Comparison of ENCODE assay signal across 19 cellular contexts in the genomic region with DNA sequence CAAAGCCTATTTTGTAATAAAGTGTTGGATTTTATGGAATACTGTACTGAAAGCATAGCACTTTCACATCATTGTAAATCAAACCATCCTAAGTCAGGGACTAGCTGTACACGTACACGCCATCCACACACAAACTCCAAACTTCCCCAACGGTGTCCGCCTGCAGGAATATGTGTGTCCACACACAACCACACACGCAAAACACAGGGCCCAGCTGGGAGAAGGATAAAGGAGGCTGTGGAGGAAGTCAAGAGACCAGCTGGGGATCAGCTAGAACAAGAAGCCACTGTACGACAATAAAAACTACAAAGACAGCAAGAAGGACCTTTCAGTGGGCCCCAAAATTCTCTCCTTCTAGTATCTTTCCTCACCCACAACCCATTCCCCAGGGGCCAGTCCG. TPM values are rescaled to one million over a fixed set of nuclear protein-coding genes. Genes with fewer than 3 reads are reported as not detected.
DNase-seq lines count a peak whose midpoint lies in the region; ATAC-seq, FAIRE-seq and TF ChIP-seq lines count a peak whose summit lies in the region.
"Had no signal": no experiment of that assay in that cellular context is flagged by ENCODE, and none has a peak within 500 bp of the region (broad histone marks: within the 10 kb centered on the region; RNA-seq: fewer than 3 reads in every experiment).

No MANE protein-coding gene starts in this region.

- H3F3A ChIP-seq in PC-9 (ENCODE audit: insufficient read depth, low read depth), result peaks cover 24% of the 10 kb centered on the region; the same call in 1 of the 2 replicates

- peak overlapping the region; percentile 86 for H3K4me2 ChIP-seq in PC-9

- no peaks in the 10 kb centered on the region for H3K9me2 ChIP-seq in PC-9 (ENCODE audit: insufficient read depth)

- H3K36me3 ChIP-seq in PC-9 (ENCODE audit: low read depth), result no peaks in the 10 kb centered on the region
- H3K36me3 ChIP-seq: thoracic aorta had no signal

- peaks cover 10% of the 10 kb centered on the region for H3K79me2 ChIP-seq in PC-9 (ENCODE audit: low read depth)

- no peak overlapping the region for H3K27ac ChIP-seq in PC-9
- H3K27ac ChIP-seq: thoracic aorta had no signal

- POLR2A ChIA-PET in PC-9 (lab: Charles Lee; ENCODE audit: unreplicated experiment), result no interaction called here

- TF ChIP-seq POLR2A in GM12891 (IDR thresholded peaks at IDR 0.05; ENCODE audit: low read depth, low read length), result no peak

- H3K4me3 ChIP-seq in PC-9 (peak overlapping the region; percentile 60; the same call in 1 of the 2 replicates), epithelial cell of esophagus (ENCODE audit: low read length) (peak overlapping the region; percentile 100)
- H3K4me3 ChIP-seq: thoracic aorta had no signal

- no peaks in the 10 kb centered on the region for H3K9me3 ChIP-seq in PC-9 (ENCODE audit: insufficient read depth, low read depth)
- H3K9me3 ChIP-seq: thoracic aorta had no signal

- TF ChIP-seq CTCF in PC-9 (conservative IDR thresholded peaks at IDR 0.05) (no peak), epithelial cell of esophagus (IDR thresholded peaks at IDR 0.05; ENCODE audit: insufficient read depth, low read depth, low read length, missing control alignments) (no peak), omental fat pad (IDR thresholded peaks at IDR 0.05) (no peak)

- no peak for FAIRE-seq in GM12891 (lab: Jason Lieb, UNC)
- FAIRE-seq: astrocyte, endometrium had no signal

- H3K4me1 ChIP-seq in PC-9 (replicated peaks; ENCODE audit: insufficient read depth), result peaks cover 38% of the 10 kb centered on the region

- BruUV-seq in PC-9 (replicated peaks; lab: Mats Ljungman, UMichigan), result TSS peak; percentile 56

- peak; percentile 1 for DNase-seq in GM12891 (ENCODE audit: insufficient read length, low spot score)
- DNase-seq in PC-9, result no peak
- no peak for DNase-seq in epithelial cell of esophagus (ENCODE audit: low read depth)
- DNase-seq in omental fat pad (ENCODE audit: low spot score), result peak; percentile 12
- DNase-seq in NCI-H1048 (lab: John Stamatoyannopoulos, UW), result no peak
- DNase-seq in ACHN, result no peak
- DNase-seq in NCI-H2227 (lab: John Stamatoyannopoulos, UW; ENCODE audit: unreplicated experiment), result no peak
- no peak for DNase-seq in NCI-H1105 (lab: John Stamatoyannopoulos, UW)
- DNase-seq: activated CD4-positive, alpha-beta T cell treated with anti-CD3 and anti-CD28 coated beads for 48 hours; activated naive CD4-positive, alpha-beta T cell treated with anti-CD3 and anti-CD28 coated beads, Interleukin-2, amount 50 U/mL, for 16 hours; foreskin fibroblast; IMR-90; left colon; NCI-H1694 treated with DMSO at 0.1 percent for 48 hours; NCI-H446; stimulated activated CD4-positive, alpha-beta T cell treated with anti-CD3 and anti-CD28 coated beads, Interleukin-15, amount 100 ng/mL, for 24 hours had no signal

- CTCF ChIA-PET in PC-9 (lab: Charles Lee), result no interaction called here

- no peaks in the 10 kb centered on the region for H4K20me1 ChIP-seq in PC-9 (ENCODE audit: insufficient read depth)

- H3K27me3 ChIP-seq in PC-9 (ENCODE audit: insufficient read depth, low read depth), result no peaks in the 10 kb centered on the region

- intact Hi-C loops in PC-9 (cut with micrococcal nuclease; ENCODE audit: unreplicated experiment), result no loop called here

- in situ Hi-C loops in ACHN (cut with HindIII; ENCODE audit: low pct_ligation_motif_present, low pct_unique_long_range_greater_than_20kb, low sequenced_read_pairs), result no loop called here

- ATAC-seq in omental fat pad (ENCODE audit: low FRiP score), result no peak
- ATAC-seq: left colon had no signal

- H2AFZ ChIP-seq in PC-9, result no peak overlapping the region

TF ChIP-seq in GM12891, 5 proteins besides CTCF, POLR2A, EP300 and RAD21:
- no peak for TF ChIP-seq POLR2AphosphoS5 (IDR thresholded peaks at IDR 0.05; ENCODE audit: low read depth, low read length)
- no peak for TF ChIP-seq PAX5 (IDR thresholded peaks at IDR 0.05; ENCODE audit: insufficient read depth, low read length, severe bottlenecking)
- TF ChIP-seq TAF1 (IDR thresholded peaks at IDR 0.05; ENCODE audit: low read depth, low read length), result no peak
TF ChIP-seq in GM12891: peak in this region for 0.

RNA-seq across cellular contexts. Expression of a gene that starts 1.6 kb away (rescaled TPM):
- polyA plus RNA-seq in GM12891 (2012; ENCODE audit: low read depth, missing spikeins), result 0.28 TPM
- total RNA-seq in PC-9 (2021) (208 and 293 TPM in 2 replicates), omental fat pad (1 to 10 TPM; 1.3 to 5.7 (median 3.0) TPM)
- total RNA-seq: IMR-90 had no signal
- polyA plus RNA-seq: IMR-90 had no signal

Comparison
In these comparisons a context has a peak if more than half of its experiments do, and no peak if none do; other contexts are left out.
1. DNase-seq: peak in GM12891 (single experiment) and omental fat pad (single experiment); none in PC-9 (0 of 2), epithelial cell of esophagus (single experiment), NCI-H1048 (single experiment), ACHN (single experiment), NCI-H2227 (single experiment) and NCI-H1105 (single experiment).
2. RNA of a gene that starts 1.6 kb away (total RNA-seq): 208 to 293 TPM in PC-9; 1.3 to 5.7 TPM in omental fat pad; every median in the first group is over 10 times any median in the second.